Comparison of ENCODE assay signal across 1 cellular context in genomic region chr2:63192169-63192888, GRCh38.
TF ChIP-seq lines count a peak whose summit lies in the region.

No MANE protein-coding gene starts in this region.

TF ChIP-seq in HEK293, 187 proteins besides CTCF, POLR2A, EP300 and RAD21 (continued from another document):
- TF ChIP-seq ZNF398 (tag by site-specific recombination; IDR thresholded peaks at IDR 0.05), result no peak
- TF ChIP-seq GLI4 (tag by site-specific recombination; IDR thresholded peaks at IDR 0.05), result no peak
- no peak for TF ChIP-seq HOXD13 (CRISPR knock-in tag; IDR thresholded peaks at IDR 0.05; ENCODE audit: borderline replicate concordance)
- no peak for TF ChIP-seq ELK4 (IDR thresholded peaks at IDR 0.05; ENCODE audit: borderline replicate concordance, low read depth, low read length)
- no peak for TF ChIP-seq ZNF791 (tag by site-specific recombination; IDR thresholded peaks at IDR 0.05)
- TF ChIP-seq ZNF488 (tag by site-specific recombination; IDR thresholded peaks at IDR 0.05), result no peak
- TF ChIP-seq GFI1B (tag by site-specific recombination; IDR thresholded peaks at IDR 0.05), result no peak
- TF ChIP-seq ZNF223 (tag by site-specific recombination; IDR thresholded peaks at IDR 0.05), result no peak
- TF ChIP-seq ZNF610 (tag by site-specific recombination; IDR thresholded peaks at IDR 0.05; ENCODE audit: borderline replicate concordance), result no peak
- no peak for TF ChIP-seq ZNF707 (tag by site-specific recombination; IDR thresholded peaks at IDR 0.05)
- no peak for TF ChIP-seq ZNF785 (tag by site-specific recombination; IDR thresholded peaks at IDR 0.05)
- no peak for TF ChIP-seq ZNF544 (tag by site-specific recombination; IDR thresholded peaks at IDR 0.05)
- TF ChIP-seq BCL6B (tag by site-specific recombination; IDR thresholded peaks at IDR 0.05), result no peak
